ENCODE assay signal across 8 cellular contexts in the genomic region with DNA sequence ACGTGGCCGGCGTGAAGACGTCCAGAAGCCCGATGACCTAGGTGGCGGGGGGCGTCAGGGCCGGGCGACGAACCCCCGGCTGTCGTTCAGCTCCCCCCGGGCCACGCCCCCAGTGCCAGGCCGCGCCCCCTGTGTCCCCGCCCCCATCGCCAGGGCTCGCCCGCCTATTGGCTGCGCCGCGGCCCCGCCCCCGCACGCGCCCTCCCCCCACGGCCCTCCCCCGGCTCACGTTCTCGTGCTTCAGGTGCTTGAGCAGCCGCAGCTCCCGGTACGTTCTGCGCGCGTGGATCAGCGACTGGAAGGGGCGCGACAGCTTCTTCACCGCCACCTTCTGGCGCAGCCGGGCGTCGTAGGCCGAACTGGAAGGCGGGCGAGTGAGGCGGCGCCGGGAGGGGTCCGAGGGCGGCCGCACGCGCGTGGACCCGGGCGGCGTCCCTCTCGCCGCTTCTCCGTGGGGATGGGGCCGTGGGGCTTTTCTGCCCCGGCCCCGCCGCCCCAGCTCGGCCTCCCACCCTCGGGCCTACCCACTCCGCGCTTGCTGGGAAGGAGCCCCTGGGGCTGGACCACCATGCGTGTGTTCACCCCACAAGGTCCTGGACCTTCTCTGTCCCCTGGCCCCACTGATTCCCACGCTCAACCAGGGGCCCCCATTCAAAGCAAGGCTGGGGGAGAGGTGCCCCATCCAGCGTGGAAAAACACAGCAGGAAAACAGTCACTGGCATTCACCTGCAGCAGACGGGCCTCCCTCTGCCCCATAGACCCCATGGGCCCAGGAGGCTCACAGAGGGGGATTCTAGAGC. TPM values are rescaled to one million over a fixed set of nuclear protein-coding genes. Genes with fewer than 3 reads are reported as not detected.
DNase-seq lines count a peak whose midpoint lies in the region; FAIRE-seq and TF ChIP-seq lines count a peak whose summit lies in the region.

No MANE protein-coding gene starts in this region.

- 72% methylated on average over 12 of the region's 75 CpGs; no CpG with 5 or more reads in 1 of the 2 experiments for WGBS in H1 (ENCODE audit: extremely low coverage in 1 of 2, insufficient coverage in 1 of 2, insufficient read length in 1 of 2, insufficient replicate concordance in 2 of 2, low coverage in 1 of 2, low lambda C conversion rate in 2 of 2, missing lambda C conversion rate in 1 of 2), 2 experiments

- no peak overlapping the region for H2BK12ac ChIP-seq in H1 (ENCODE audit: low read depth, low read length)

- H4K5ac ChIP-seq in H1 (ENCODE audit: insufficient read length, low read depth, low read length), result no peak overlapping the region

- H4K20me1 ChIP-seq in H1 (replicated peaks in 1 of 2; ENCODE audit: control insufficient read depth in 1 of 2, insufficient read depth in 2 of 2, low read length in 2 of 2), result peaks cover 0 to 3% of the 10 kb centered on the region in 2 experiments

- H3K4me1 Mint-ChIP-seq in nephron (peaks cover 4% of the 10 kb centered on the region), Calu3 (ENCODE audit: low read depth, unreplicated experiment) (peaks cover 14% of the 10 kb centered on the region)

- peaks cover 11% of the 10 kb centered on the region; the same call in 1 of the 2 replicates for H3K23me2 ChIP-seq in H1 (ENCODE audit: low read depth, low read length)

- H3K27ac ChIP-seq in H1 (ENCODE audit: low read depth, low read length), result no peak overlapping the region

- no peaks in the 10 kb centered on the region for H3K79me1 ChIP-seq in H1 (ENCODE audit: low read depth, low read length)

- no peak overlapping the region for H3K4ac ChIP-seq in H1 (replicated peaks; ENCODE audit: insufficient read length, low read depth, low read length)

- H3K27ac Mint-ChIP-seq in nephron (no peak overlapping the region), Calu3 (ENCODE audit: unreplicated experiment) (no peak overlapping the region)

- CTCF ChIA-PET in GM10248 (lab: Yijun Ruan, JAX), result interaction anchor here (1.5 to 7.9 kb wide), 4 partner anchors 8 to 74 kb away, joined by 5 to 64 read pairs (median 24); a partner anchor contains a TSS
- CTCF ChIA-PET in H1 (lab: Charles Lee; ENCODE audit: partially characterized antibody), result interaction anchor here (0.5 to 4.7 kb wide), 10 partner anchors 8 to 85 kb away, joined by 3 to 30 read pairs (median 4); a partner anchor contains a TSS
- CTCF ChIA-PET in Calu3 (lab: Charles Lee), result no interaction called here

- H3K9me3 Mint-ChIP-seq in nephron, result no peaks in the 10 kb centered on the region
- H3K9me3 Mint-ChIP-seq in Calu3 (ENCODE audit: low read depth, unreplicated experiment), result no peaks in the 10 kb centered on the region

- no peak overlapping the region for H2BK120ac ChIP-seq in H1 (replicated peaks; ENCODE audit: low read depth, low read length)

- H2AK5ac ChIP-seq in H1 (ENCODE audit: low read depth, low read length), result no peak overlapping the region

- peaks cover 17% of the 10 kb centered on the region for H3K27me3 Mint-ChIP-seq in nephron (ENCODE audit: low read depth)
- H3K27me3 Mint-ChIP-seq in Calu3 (ENCODE audit: unreplicated experiment), result no peaks in the 10 kb centered on the region

- TF ChIP-seq EP300 in H1 (IDR thresholded peaks at IDR 0.05; ENCODE audit: borderline replicate concordance in 1 of 2, low read depth in 2 of 2, low read length in 2 of 2), result no peak

- H3K9ac ChIP-seq in H1 (replicated peaks in 1 of 4; ENCODE audit: extremely low read depth in 1 of 4, low read depth in 3 of 4, low read length in 3 of 4), result no peak overlapping the region

- peaks cover 0 to 10% of the 10 kb centered on the region in 2 experiments; a peak in 1 of 4 replicates for H3K9me3 ChIP-seq in H1 (ENCODE audit: insufficient read depth in 2 of 2, low read depth in 1 of 2, low read length in 1 of 2)

- H3K36me3 ChIP-seq in H1 (ENCODE audit: control insufficient read depth in 2 of 4, insufficient read depth in 4 of 4, low read length in 3 of 4), result no peaks in the 10 kb centered on the region

- peaks cover 2 to 16% (median 11%) of the 10 kb centered on the region in 4 experiments; a peak in 6 of 7 replicates for H3K4me1 ChIP-seq in H1 (replicated peaks in 1 of 4; ENCODE audit: control insufficient read depth in 3 of 4, insufficient read depth in 4 of 4, low read length in 3 of 4)

- H3K23ac ChIP-seq in H1 (ENCODE audit: insufficient read length), result no peak overlapping the region

- H2BK15ac ChIP-seq in H1 (ENCODE audit: low read length), result no peak overlapping the region

- no peak overlapping the region for H2BK5ac ChIP-seq in H1 (ENCODE audit: low read depth, low read length)

- H3K27me3 ChIP-seq in H1 (replicated peaks in 1 of 4; ENCODE audit: control insufficient read depth in 3 of 4, extremely low read depth in 1 of 4, insufficient read depth in 3 of 4, low read length in 3 of 4), result peaks cover 24 to 53% (median 41%) of the 10 kb centered on the region in 4 experiments; a peak in 6 of 7 replicates

- H2BK20ac ChIP-seq in H1 (ENCODE audit: low read length), result no peak overlapping the region

- no peak; a peak in 1 of 4 replicates for TF ChIP-seq RAD21 in H1 (IDR thresholded peaks at IDR 0.05 in 1 of 2, conservative IDR thresholded peaks at IDR 0.05 in 1 of 2; ENCODE audit: low read depth in 2 of 2, low read length in 2 of 2)

- H2AFZ ChIP-seq in H1 (ENCODE audit: low read length), result no peak overlapping the region

- TF ChIP-seq CTCF in GM10248 (IDR thresholded peaks at IDR 0.05; ENCODE audit: control extremely low read depth, extremely low read depth, low read depth, missing control alignments) (peak; percentile 45), H1 (IDR thresholded peaks at IDR 0.05; ENCODE audit: control extremely low read depth in 1 of 3, insufficient read depth in 1 of 3, low read depth in 1 of 3, low read length in 3 of 3) (peak in 2 of 3 experiments; percentile 32 to 41; a peak in 2 of 4 replicates), nephron (IDR thresholded peaks at IDR 0.05; ENCODE audit: unreplicated experiment in 3 of 3) (no peak), Calu3 (IDR thresholded peaks at IDR 0.05; ENCODE audit: unreplicated experiment) (no peak)

- no peak for FAIRE-seq in H1 (lab: Jason Lieb, UNC)

- H3K4me3 Mint-ChIP-seq in nephron, result peak overlapping the region in 2 of 3 experiments; percentile 68 to 81
- H3K4me3 Mint-ChIP-seq in Calu3 (ENCODE audit: low read depth, unreplicated experiment), result no peak overlapping the region

- H3K4me2 ChIP-seq in H1 (ENCODE audit: insufficient read depth in 1 of 2, low read depth in 2 of 2, low read length in 2 of 2), result peak overlapping the region; percentile 33 to 52

- H3K14ac ChIP-seq in H1 (ENCODE audit: insufficient read length), result no peak overlapping the region

- DNase-seq in GM10248 (ENCODE audit: extremely low spot score), result peak; percentile 78
- DNase-seq in activated CD4-positive, alpha-beta T cell treated with anti-CD3 and anti-CD28 coated beads for 48 hours, result peak; percentile 78
- DNase-seq in H1 (ENCODE audit: low read depth in 1 of 2, low spot score in 2 of 2), result peak in 1 of 2 experiments; percentile 80
- DNase-seq in Calu3, result no peak
- DNase-seq in glomerular visceral epithelial cell (ENCODE audit: extremely low spot score), result no peak
- DNase-seq in HK-2 (ENCODE audit: unreplicated experiment), result no peak
- DNase-seq in COR-L47 (lab: John Stamatoyannopoulos, UW), result no peak

- POLR2A ChIA-PET in GM10248 (lab: Yijun Ruan, JAX), result interaction anchor here (0.7 kb wide), 2 partner anchors 16 to 95 kb away, joined by 4 to 9 read pairs; no protein-coding TSS in a partner anchor
- POLR2A ChIA-PET in H1 (lab: Charles Lee; ENCODE audit: partially characterized antibody), result interaction anchor here (0.7 to 1.9 kb wide), 3 partner anchors 17 to 26 kb away, joined by 3 to 5 read pairs (median 4); a partner anchor contains a TSS

- no peaks in the 10 kb centered on the region for H3K36me3 Mint-ChIP-seq in nephron (ENCODE audit: low read depth)
- peaks cover 35% of the 10 kb centered on the region for H3K36me3 Mint-ChIP-seq in Calu3 (ENCODE audit: insufficient read depth, unreplicated experiment)

- no TSS peak for BruUV-seq in Calu3 (replicated peaks; lab: Mats Ljungman, UMichigan)

- TF ChIP-seq POLR2A in H1 (IDR thresholded peaks at IDR 0.05; ENCODE audit: control extremely low read depth in 1 of 2, low read depth in 2 of 2, low read length in 2 of 2), result no peak

- no peak overlapping the region for H3K18ac ChIP-seq in H1 (ENCODE audit: extremely low read depth, low read length)

- no peaks in the 10 kb centered on the region for H3K79me2 ChIP-seq in H1 (ENCODE audit: control insufficient read depth in 1 of 2, insufficient read depth in 2 of 2, low read length in 2 of 2)

- intact Hi-C loops in Calu3 (cut with micrococcal nuclease; ENCODE audit: unreplicated experiment), result no loop called here

- peak overlapping the region in 1 of 4 experiments; percentile 51; a peak in 3 of 8 replicates for H3K4me3 ChIP-seq in H1 (ENCODE audit: extremely low read depth in 1 of 4, insufficient read depth in 2 of 4, low read depth in 3 of 4, low read length in 4 of 4)

- no peak overlapping the region for H4K8ac ChIP-seq in H1 (ENCODE audit: extremely low read depth, insufficient read depth, low read length)

- H4K91ac ChIP-seq in H1 (replicated peaks; ENCODE audit: insufficient read length, low read length), result no peak overlapping the region

- H3K56ac ChIP-seq in H1 (replicated peaks; ENCODE audit: insufficient read length, low read depth, low read length), result no peak overlapping the region

RNA-seq across cellular contexts. Expression of a gene that starts 2.4 kb away (rescaled TPM):
- total RNA-seq in H1 (2021; fragmentation: NEBNext Ultra II Directional; extraction: Animal tissue kit (Norgen Biotek cat#: 25700)), result 1.5 TPM in 2 replicates
- polyA plus RNA-seq in H1 (2011; rRNA removed), result 0.70 and 1.5 TPM in 2 replicates
- polyA plus RNA-seq in H1 (2011; cell fraction: cytosol; rRNA removed), result 1.1 TPM
- 4.6 TPM for polyA plus RNA-seq in H1 (2011; cell fraction: nucleus; rRNA removed)
- polyA plus RNA-seq in H1 (2012, experiment 1 of 2), result 0.36 to 1.7 TPM (median 1.1 TPM) in 4 replicates
- 0.45 TPM for polyA plus RNA-seq in H1 (2012, experiment 2 of 2)
- 0.87 TPM for polyA plus RNA-seq in H1 (2013, experiment 1 of 2)
- polyA plus RNA-seq in H1 (2013, experiment 2 of 2), result 0.96 TPM
- 0.57 and 0.68 TPM in 2 replicates for polyA minus RNA-seq in H1 (2011; rRNA and poly(A)+ RNA removed)
- polyA minus RNA-seq in H1 (2011; cell fraction: cytosol; rRNA and poly(A)+ RNA removed), result not detected
- polyA minus RNA-seq in H1 (2011; cell fraction: nucleus; rRNA and poly(A)+ RNA removed), result 1.00 TPM
- total RNA-seq in Calu3 (2022), result 14.3 and 23.7 TPM in 2 replicates

RNA-seq across cellular contexts. Expression of a gene that starts 6.3 kb away (rescaled TPM):
- 15.6 and 20.3 TPM in 2 replicates for total RNA-seq in H1 (2021; fragmentation: NEBNext Ultra II Directional; extraction: Animal tissue kit (Norgen Biotek cat#: 25700))
- 17.3 and 25.9 TPM in 2 replicates for polyA plus RNA-seq in H1 (2011; rRNA removed)
- 24.5 TPM for polyA plus RNA-seq in H1 (2011; cell fraction: cytosol; rRNA removed)
- polyA plus RNA-seq in H1 (2011; cell fraction: nucleus; rRNA removed), result 83.3 TPM
- polyA plus RNA-seq in H1 (2012, experiment 1 of 2), result 13.2 to 20.0 TPM (median 18.2 TPM) in 4 replicates
- 15.2 TPM for polyA plus RNA-seq in H1 (2012, experiment 2 of 2)
- polyA plus RNA-seq in H1 (2013, experiment 1 of 2), result 14.5 TPM
- polyA plus RNA-seq in H1 (2013, experiment 2 of 2), result 11.9 TPM
- polyA minus RNA-seq in H1 (2011; rRNA and poly(A)+ RNA removed), result 8.8 and 9.6 TPM in 2 replicates
- 11.2 TPM for polyA minus RNA-seq in H1 (2011; cell fraction: cytosol; rRNA and poly(A)+ RNA removed)
- polyA minus RNA-seq in H1 (2011; cell fraction: nucleus; rRNA and poly(A)+ RNA removed), result 19.5 TPM
- total RNA-seq in Calu3 (2022), result 21.1 and 27.5 TPM in 2 replicates

RNA-seq across cellular contexts. Expression of a gene that starts 16.7 kb away (rescaled TPM):
- total RNA-seq in H1 (2021; fragmentation: NEBNext Ultra II Directional; extraction: Animal tissue kit (Norgen Biotek cat#: 25700)), result 21.2 and 26.4 TPM in 2 replicates
- polyA plus RNA-seq in H1 (2011; rRNA removed), result 11.2 and 18.8 TPM in 2 replicates
- polyA plus RNA-seq in H1 (2011; cell fraction: cytosol; rRNA removed), result 11.2 TPM
- polyA plus RNA-seq in H1 (2011; cell fraction: nucleus; rRNA removed), result 131 TPM
- polyA plus RNA-seq in H1 (2012, experiment 1 of 2), result 13.3 to 28.3 TPM (median 25.5 TPM) in 4 replicates
- 14.3 TPM for polyA plus RNA-seq in H1 (2012, experiment 2 of 2)
- 11.9 TPM for polyA plus RNA-seq in H1 (2013, experiment 1 of 2)
- 11.8 TPM for polyA plus RNA-seq in H1 (2013, experiment 2 of 2)
- polyA minus RNA-seq in H1 (2011; rRNA and poly(A)+ RNA removed), result 6.1 and 7.2 TPM in 2 replicates
- 11.4 TPM for polyA minus RNA-seq in H1 (2011; cell fraction: cytosol; rRNA and poly(A)+ RNA removed)
- polyA minus RNA-seq in H1 (2011; cell fraction: nucleus; rRNA and poly(A)+ RNA removed), result 34.8 TPM
- 52.9 and 69.2 TPM in 2 replicates for total RNA-seq in Calu3 (2022)

RNA-seq across cellular contexts. Expression of a gene that starts 23.0 kb away (rescaled TPM):
- total RNA-seq in H1 (2021; fragmentation: NEBNext Ultra II Directional; extraction: Animal tissue kit (Norgen Biotek cat#: 25700)), result 23.5 and 24.7 TPM in 2 replicates
- 24.2 and 33.6 TPM in 2 replicates for polyA plus RNA-seq in H1 (2011; rRNA removed)
- 23.5 TPM for polyA plus RNA-seq in H1 (2011; cell fraction: cytosol; rRNA removed)
- 176 TPM for polyA plus RNA-seq in H1 (2011; cell fraction: nucleus; rRNA removed)
- 18.5 to 28.4 TPM (median 26.1 TPM) in 4 replicates for polyA plus RNA-seq in H1 (2012, experiment 1 of 2)
- polyA plus RNA-seq in H1 (2012, experiment 2 of 2), result 17.2 TPM
- polyA plus RNA-seq in H1 (2013, experiment 1 of 2), result 14.6 TPM
- polyA plus RNA-seq in H1 (2013, experiment 2 of 2), result 13.0 TPM
- 14.8 and 14.9 TPM in 2 replicates for polyA minus RNA-seq in H1 (2011; rRNA and poly(A)+ RNA removed)
- 13.8 TPM for polyA minus RNA-seq in H1 (2011; cell fraction: cytosol; rRNA and poly(A)+ RNA removed)
- 34.9 TPM for polyA minus RNA-seq in H1 (2011; cell fraction: nucleus; rRNA and poly(A)+ RNA removed)
- total RNA-seq in Calu3 (2022), result 49.7 and 54.7 TPM in 2 replicates

RNA-seq across cellular contexts. Expression of a gene that starts 39.7 kb away (rescaled TPM):
- total RNA-seq in H1 (2021; fragmentation: NEBNext Ultra II Directional; extraction: Animal tissue kit (Norgen Biotek cat#: 25700)), result 92.8 and 106 TPM in 2 replicates
- polyA plus RNA-seq in H1 (2011; rRNA removed), result 58.3 and 83.3 TPM in 2 replicates
- 58.5 TPM for polyA plus RNA-seq in H1 (2011; cell fraction: cytosol; rRNA removed)
- polyA plus RNA-seq in H1 (2011; cell fraction: nucleus; rRNA removed), result 226 TPM
- 63.1 to 97.9 TPM (median 90.3 TPM) in 4 replicates for polyA plus RNA-seq in H1 (2012, experiment 1 of 2)
- 97.7 TPM for polyA plus RNA-seq in H1 (2012, experiment 2 of 2)
- polyA plus RNA-seq in H1 (2013, experiment 1 of 2), result 115 TPM
- polyA plus RNA-seq in H1 (2013, experiment 2 of 2), result 92.5 TPM
- polyA minus RNA-seq in H1 (2011; rRNA and poly(A)+ RNA removed), result 71.0 and 71.3 TPM in 2 replicates
- polyA minus RNA-seq in H1 (2011; cell fraction: cytosol; rRNA and poly(A)+ RNA removed), result 70.6 TPM
- polyA minus RNA-seq in H1 (2011; cell fraction: nucleus; rRNA and poly(A)+ RNA removed), result 62.9 TPM
- 298 and 337 TPM in 2 replicates for total RNA-seq in Calu3 (2022)

Comparison
In these comparisons a context has a peak if more than half of its experiments do, and no peak if none do; other contexts are left out.
1. DNase-seq: peak in GM10248 (single experiment) and activated CD4-positive, alpha-beta T cell treated with anti-CD3 and anti-CD28 coated beads for 48 hours (single experiment); none in Calu3 (single experiment), glomerular visceral epithelial cell (single experiment), HK-2 (single experiment) and COR-L47 (single experiment).
2. CTCF ChIP-seq: peak in GM10248 (single experiment) and H1 (2 of 3); none in nephron (0 of 3) and Calu3 (single experiment).